1 cellular context compared by ENCODE assay signal in genomic region chr5:75325242-75325641, GRCh38.
TF ChIP-seq lines count a peak whose summit lies in the region.

No MANE protein-coding gene starts in this region.

TF ChIP-seq in K562, 482 proteins besides CTCF, POLR2A, EP300 and RAD21:
- no peak for TF ChIP-seq ILK (tag; IDR thresholded peaks at IDR 0.05; ENCODE audit: borderline replicate concordance, low read depth)
- no peak for TF ChIP-seq ETS1 (conservative IDR thresholded peaks at IDR 0.05; ENCODE audit: control insufficient read depth, low read depth, low read length)
- TF ChIP-seq ZNF561 (CRISPR knock-in tag; conservative IDR thresholded peaks at IDR 0.05) = no peak
TF ChIP-seq in K562: peak in this region for 0.
